ENCODE assay signal across 1 cellular context in genomic region chr22:35380537-35381423, GRCh38.
TF ChIP-seq lines count a peak whose summit lies in the region.

TSS of gene HMOX1 (plus strand) at chr22:35381096. CDS start at chr22:35381174, 78 bp downstream.

TF ChIP-seq in HEK293, 187 proteins besides CTCF, POLR2A, EP300 and RAD21 (continued from another document and continues in another):
- TF ChIP-seq ZNF26 (tag by site-specific recombination; IDR thresholded peaks at IDR 0.05), result no peak
- no peak; the same call in 1 of the 2 replicates for TF ChIP-seq OSR2 (tag by site-specific recombination; IDR thresholded peaks at IDR 0.05)
- TF ChIP-seq EGR2 (tag by site-specific recombination; IDR thresholded peaks at IDR 0.05; ENCODE audit: low read depth), result peak; percentile 66
- no peak for TF ChIP-seq ZNF202 (tag by site-specific recombination; IDR thresholded peaks at IDR 0.05; ENCODE audit: borderline replicate concordance)
- TF ChIP-seq ZBTB20 (tag by site-specific recombination; IDR thresholded peaks at IDR 0.05), result peak; percentile 63
- peak; percentile 28; the same call in 1 of the 2 replicates for TF ChIP-seq GLIS1 (tag by site-specific recombination; IDR thresholded peaks at IDR 0.05)
- TF ChIP-seq ZNF692 (tag by site-specific recombination; IDR thresholded peaks at IDR 0.05), result peak; percentile 80
- no peak for TF ChIP-seq ZNF146 (tag by site-specific recombination; IDR thresholded peaks at IDR 0.05)
- no peak for TF ChIP-seq AEBP2 (tag by site-specific recombination; IDR thresholded peaks at IDR 0.05; ENCODE audit: borderline replicate concordance)
- peak; percentile 89 for TF ChIP-seq ZNF600 (tag by site-specific recombination; IDR thresholded peaks at IDR 0.05)
- peak; percentile 46; the same call in 1 of the 2 replicates for TF ChIP-seq ZNF629 (tag by site-specific recombination; IDR thresholded peaks at IDR 0.05)
- TF ChIP-seq ZBTB48 (tag by site-specific recombination; IDR thresholded peaks at IDR 0.05), result no peak
- no peak for TF ChIP-seq ZNF23 (tag by site-specific recombination; IDR thresholded peaks at IDR 0.05; ENCODE audit: borderline replicate concordance)
- TF ChIP-seq ZNF501 (tag by site-specific recombination; IDR thresholded peaks at IDR 0.05), result no peak; the same call in 1 of the 2 replicates
- no peak for TF ChIP-seq ZNF768 (tag by site-specific recombination; IDR thresholded peaks at IDR 0.05)
- no peak for TF ChIP-seq ZNF280D (tag by site-specific recombination; IDR thresholded peaks at IDR 0.05)
- TF ChIP-seq ZNF19 (tag by site-specific recombination; IDR thresholded peaks at IDR 0.05; ENCODE audit: low read depth), result no peak
- no peak for TF ChIP-seq SETDB1 (IDR thresholded peaks at IDR 0.05; ENCODE audit: insufficient read length, low read length)
- TF ChIP-seq KLF10 (tag by site-specific recombination; IDR thresholded peaks at IDR 0.05), result no peak; the same call in 1 of the 2 replicates
- no peak for TF ChIP-seq ZNF174 (tag by site-specific recombination; IDR thresholded peaks at IDR 0.05)
- TF ChIP-seq KLF7 (tag by site-specific recombination; IDR thresholded peaks at IDR 0.05; ENCODE audit: borderline replicate concordance), result peak; percentile 69; the same call in 1 of the 2 replicates
- TF ChIP-seq ZNF132 (tag by site-specific recombination; IDR thresholded peaks at IDR 0.05; ENCODE audit: borderline replicate concordance), result no peak
- TF ChIP-seq ZNF645 (tag by site-specific recombination; IDR thresholded peaks at IDR 0.05), result no peak
- TF ChIP-seq ZNF121 (tag by site-specific recombination; IDR thresholded peaks at IDR 0.05), result no peak
- no peak for TF ChIP-seq ZNF292 (tag by site-specific recombination; IDR thresholded peaks at IDR 0.05; ENCODE audit: borderline replicate concordance, low read depth)
- no peak for TF ChIP-seq ZNF785 (tag by site-specific recombination; IDR thresholded peaks at IDR 0.05)
- TF ChIP-seq ZSCAN16 (tag by site-specific recombination; IDR thresholded peaks at IDR 0.05), result no peak
- no peak for TF ChIP-seq ZNF677 (tag by site-specific recombination; IDR thresholded peaks at IDR 0.05)
- no peak for TF ChIP-seq ZNF211 (tag by site-specific recombination; IDR thresholded peaks at IDR 0.05; ENCODE audit: low read depth)
- no peak for TF ChIP-seq ZNF791 (tag by site-specific recombination; IDR thresholded peaks at IDR 0.05)
- no peak for TF ChIP-seq ZNF548 (tag by site-specific recombination; IDR thresholded peaks at IDR 0.05)
- 0 out of 2 replicates have a peak, but pooled peaks have one; percentile 25 for TF ChIP-seq ZNF16 (tag by site-specific recombination; IDR thresholded peaks at IDR 0.05; ENCODE audit: low read depth)
- peak; percentile 82; the same call in 1 of the 2 replicates for TF ChIP-seq ZBTB17 (tag by site-specific recombination; IDR thresholded peaks at IDR 0.05)
- peak; percentile 88 for TF ChIP-seq ZFP69B (tag by site-specific recombination; IDR thresholded peaks at IDR 0.05)
- TF ChIP-seq ZNF404 (tag by site-specific recombination; IDR thresholded peaks at IDR 0.05), result no peak
- peak; percentile 67; the same call in 1 of the 2 replicates for TF ChIP-seq ZFP37 (tag by site-specific recombination; IDR thresholded peaks at IDR 0.05)
- no peak for TF ChIP-seq HOXA7 (CRISPR knock-in tag; IDR thresholded peaks at IDR 0.05; ENCODE audit: borderline replicate concordance)
- 0 out of 2 replicates have a peak, but pooled peaks have one; percentile 62 for TF ChIP-seq ZSCAN23 (tag by site-specific recombination; IDR thresholded peaks at IDR 0.05)
- TF ChIP-seq ZNF133 (tag by site-specific recombination; IDR thresholded peaks at IDR 0.05), result no peak
- no peak for TF ChIP-seq ZNF138 (tag by site-specific recombination; IDR thresholded peaks at IDR 0.05; ENCODE audit: borderline replicate concordance)
- TF ChIP-seq ZNF239 (tag by site-specific recombination; IDR thresholded peaks at IDR 0.05), result no peak
- TF ChIP-seq ZBTB10 (tag by site-specific recombination; IDR thresholded peaks at IDR 0.05), result peak; percentile 24
- TF ChIP-seq ZNF148 (tag by site-specific recombination; IDR thresholded peaks at IDR 0.05; ENCODE audit: borderline replicate concordance), result no peak
- no peak for TF ChIP-seq MYNN (tag by site-specific recombination; IDR thresholded peaks at IDR 0.05; ENCODE audit: borderline replicate concordance)
- TF ChIP-seq ZBTB6 (tag by site-specific recombination; IDR thresholded peaks at IDR 0.05), result no peak
- TF ChIP-seq OVOL3 (tag by site-specific recombination; IDR thresholded peaks at IDR 0.05), result 0 out of 2 replicates have a peak, but pooled peaks have one; percentile 27
- peak; percentile 45 for TF ChIP-seq ZNF18 (tag by site-specific recombination; IDR thresholded peaks at IDR 0.05)
- TF ChIP-seq ZNF416 (tag by site-specific recombination; IDR thresholded peaks at IDR 0.05), result no peak
- TF ChIP-seq SALL2 (tag by site-specific recombination; IDR thresholded peaks at IDR 0.05; ENCODE audit: borderline replicate concordance), result no peak
- peak; percentile 91 for TF ChIP-seq ZNF341 (tag by site-specific recombination; IDR thresholded peaks at IDR 0.05; ENCODE audit: low read depth)
- TF ChIP-seq ZNF571 (tag by site-specific recombination; IDR thresholded peaks at IDR 0.05), result no peak
- TF ChIP-seq YY1 (tag by site-specific recombination; IDR thresholded peaks at IDR 0.05), result no peak
- no peak for TF ChIP-seq ZNF843 (tag by site-specific recombination; IDR thresholded peaks at IDR 0.05)
- no peak for TF ChIP-seq GFI1B (tag by site-specific recombination; IDR thresholded peaks at IDR 0.05)
